Comparison of ENCODE assay signal across 20 cellular contexts in the genomic region with DNA sequence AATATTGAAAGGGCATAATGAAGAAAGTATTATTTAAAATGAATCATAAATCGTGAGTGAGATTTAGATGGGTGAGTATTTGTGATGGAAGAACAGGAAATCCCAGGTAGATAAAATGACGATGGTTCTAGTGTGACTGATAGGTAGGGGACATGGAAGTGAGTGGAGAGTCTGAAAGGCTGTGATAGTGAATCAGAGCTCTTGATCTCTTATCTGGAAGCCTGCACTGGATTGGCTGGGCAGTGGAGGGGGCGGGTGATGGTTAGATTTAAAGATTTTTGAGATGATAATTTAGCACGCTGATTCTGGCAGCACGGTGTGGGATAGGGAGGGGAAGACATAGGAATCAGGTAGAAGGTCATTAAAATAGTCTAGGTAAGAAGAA. TPM values are rescaled to one million over a fixed set of nuclear protein-coding genes. Genes with fewer than 3 reads are reported as not detected.
DNase-seq lines count a peak whose midpoint lies in the region; ATAC-seq, FAIRE-seq and TF ChIP-seq lines count a peak whose summit lies in the region.
"Had no signal": no experiment of that assay in that cellular context is flagged by ENCODE, and none has a peak within 500 bp of the region (broad histone marks: within the 10 kb centered on the region; RNA-seq: fewer than 3 reads in every experiment).

No MANE protein-coding gene starts in this region.

- BruUV-seq in HepG2 (replicated peaks; lab: Mats Ljungman, UMichigan): no TSS peak

- DNase-seq in right lobe of liver (no peak), HepG2 (ENCODE audit: low spot score) (no peak), left lobe of liver (ENCODE audit: low spot score) (no peak)
- DNase-seq in stimulated activated CD4-positive, alpha-beta T cell treated with anti-CD3 and anti-CD28 coated beads, Interleukin-2, amount 100 ng/mL, for 24 hours: no peak
- DNase-seq in effector memory CD8-positive, alpha-beta T cell: no peak
- DNase-seq: C1 segment of cervical spinal cord; CD4-positive, alpha-beta memory T cell; DMS153; DMS79 treated with DMSO at 0.1 percent for 48 hours; EL; GOT3; H9 had no signal

- no peak for TF ChIP-seq CTCF in right lobe of liver (IDR thresholded peaks at IDR 0.05)
- TF ChIP-seq CTCF in HepG2 (CRISPR knock-in tag; IDR thresholded peaks at IDR 0.05): no peak

- POLR2A ChIA-PET in HepG2 (lab: Yijun Ruan, JAX): interaction anchor here (1.9 kb wide), 1 partner anchor 16 kb away, joined by 6 read pairs; no protein-coding TSS in a partner anchor

- no peaks in the 10 kb centered on the region for H3K4me1 Mint-ChIP-seq in effector memory CD8-positive, alpha-beta T cell (ENCODE audit: low read depth in 2 of 2)
- H3K4me1 Mint-ChIP-seq: CD4-positive, alpha-beta memory T cell had no signal

- H3K36me3 Mint-ChIP-seq in effector memory CD8-positive, alpha-beta T cell (ENCODE audit: insufficient read depth): no peaks in the 10 kb centered on the region

- peaks cover 28 to 40% of the 10 kb centered on the region in 2 donors for H3K27me3 Mint-ChIP-seq in effector memory CD8-positive, alpha-beta T cell

- intact Hi-C loops in right lobe of liver (cut with DNase I): no loop called here
- intact Hi-C loops in HepG2 (cut with micrococcal nuclease; ENCODE audit: unreplicated experiment): no loop called here

- in situ Hi-C loops in HepG2 (cut with HindIII; ENCODE audit: extremely low pct_ligation_motif_present, low pct_unique_long_range_greater_than_20kb): no loop called here

- peak in 3 of 4 donors; percentile 33 to 41 (median 38) for ATAC-seq in right lobe of liver
- ATAC-seq in HepG2: no peak
- ATAC-seq in SK-N-SH treated with all-trans-retinoic acid at 6 μM for 48 hours: peak; percentile 61
- ATAC-seq in left lobe of liver: peak; percentile 36
- no peak for ATAC-seq in HG03460 (IDR thresholded peaks at IDR 0.05; ENCODE audit: unreplicated experiment)
- no peak for ATAC-seq in effector memory CD8-positive, alpha-beta T cell (replicated peaks)

- peaks cover 0 to 76% (median 5%) of the 10 kb centered on the region in 4 donors for H3K36me3 ChIP-seq in right lobe of liver
- H3K36me3 ChIP-seq in HepG2 (replicated peaks in 1 of 2; ENCODE audit: control insufficient read depth in 1 of 2, insufficient read depth in 2 of 2, low read length in 2 of 2): peaks cover 29 to 84% of the 10 kb centered on the region in 2 experiments; a peak in 4 of 5 replicates

- no peak overlapping the region for H3K27ac Mint-ChIP-seq in effector memory CD8-positive, alpha-beta T cell
- H3K27ac Mint-ChIP-seq: B cell, H9 had no signal

- 58% methylated on average over 5 of the region's 5 CpGs for WGBS in right lobe of liver (ENCODE audit: insufficient coverage, low coverage, low lambda C conversion rate, missing lambda C conversion rate)
- 66% methylated on average over 5 of the region's 5 CpGs for WGBS in HepG2 (ENCODE audit: low lambda C conversion rate)

- peaks cover 21% of the 10 kb centered on the region for H3K79me2 ChIP-seq in HepG2 (ENCODE audit: insufficient read depth, low read length)

- CTCF ChIA-PET in HepG2 (lab: Yijun Ruan, JAX; ENCODE audit: low intra/inter-chr PET ratio, low total read pairs): no interaction called here

- H3K27ac ChIP-seq in right lobe of liver (peak overlapping the region in 1 of 3 donors; percentile 21), HepG2 (ENCODE audit: extremely low read length, insufficient read depth, low read length) (no peak overlapping the region)

- TF ChIP-seq RAD21 in HepG2 (CRISPR knock-in tag; IDR thresholded peaks at IDR 0.05): no peak

- H3K9me3 Mint-ChIP-seq in effector memory CD8-positive, alpha-beta T cell: no peaks in the 10 kb centered on the region

- H3K4me1 ChIP-seq in right lobe of liver: peaks cover 0 to 18% (median 0%) of the 10 kb centered on the region in 4 donors
- H3K4me1 ChIP-seq in HepG2 (ENCODE audit: insufficient read depth, low read length): peaks cover 13% of the 10 kb centered on the region; the same call in 1 of the 2 replicates

- no peak overlapping the region for H3K9ac ChIP-seq in HepG2 (ENCODE audit: insufficient read depth, low read depth, low read length)

- no peak overlapping the region for H3K4me3 ChIP-seq in right lobe of liver
- no peak overlapping the region for H3K4me3 ChIP-seq in HepG2 (replicated peaks in 1 of 3; ENCODE audit: insufficient read depth in 1 of 3, low read depth in 2 of 3, low read length in 3 of 3)

- no peak overlapping the region for H3K4me2 ChIP-seq in HepG2 (ENCODE audit: low read depth, low read length)

- no peak overlapping the region for H2AFZ ChIP-seq in HepG2 (ENCODE audit: low read length)

- H3K27me3 ChIP-seq in right lobe of liver (no peaks in the 10 kb centered on the region), HepG2 (ENCODE audit: control insufficient read depth in 1 of 2, insufficient read depth in 2 of 2, low read length in 2 of 2) (no peaks in the 10 kb centered on the region)

- TF ChIP-seq POLR2A in right lobe of liver (IDR thresholded peaks at IDR 0.05) (no peak), HepG2 (IDR thresholded peaks at IDR 0.05; ENCODE audit: insufficient read depth in 1 of 2, low read depth in 2 of 2, low read length in 2 of 2) (no peak)

- peaks cover 23% of the 10 kb centered on the region; the same call in 1 of the 2 replicates for H4K20me1 ChIP-seq in HepG2 (ENCODE audit: insufficient read depth, low read length)

- no peak for FAIRE-seq in HepG2 (lab: Jason Lieb, UNC)
- FAIRE-seq: D721Med, G401.6, GM12891 had no signal

- H3K9me3 ChIP-seq in right lobe of liver (no peaks in the 10 kb centered on the region), HepG2 (ENCODE audit: low read length) (no peaks in the 10 kb centered on the region)

- H3K4me3 Mint-ChIP-seq in effector memory CD8-positive, alpha-beta T cell: no peak overlapping the region
- H3K4me3 Mint-ChIP-seq: B cell; CD4-positive, alpha-beta memory T cell; H9 had no signal

- no peak for TF ChIP-seq EP300 in HepG2 (IDR thresholded peaks at IDR 0.05; ENCODE audit: low read depth in 2 of 2, low read length in 2 of 2)
- TF ChIP-seq EP300 in HepG2 (CRISPR knock-in tag; IDR thresholded peaks at IDR 0.05; ENCODE audit: borderline replicate concordance): no peak

TF ChIP-seq in HepG2, 621 proteins besides CTCF, POLR2A, EP300 and RAD21:
- TF ChIP-seq ZKSCAN1 (IDR thresholded peaks at IDR 0.05; ENCODE audit: low read length): no peak
- TF ChIP-seq, protein P1, sequence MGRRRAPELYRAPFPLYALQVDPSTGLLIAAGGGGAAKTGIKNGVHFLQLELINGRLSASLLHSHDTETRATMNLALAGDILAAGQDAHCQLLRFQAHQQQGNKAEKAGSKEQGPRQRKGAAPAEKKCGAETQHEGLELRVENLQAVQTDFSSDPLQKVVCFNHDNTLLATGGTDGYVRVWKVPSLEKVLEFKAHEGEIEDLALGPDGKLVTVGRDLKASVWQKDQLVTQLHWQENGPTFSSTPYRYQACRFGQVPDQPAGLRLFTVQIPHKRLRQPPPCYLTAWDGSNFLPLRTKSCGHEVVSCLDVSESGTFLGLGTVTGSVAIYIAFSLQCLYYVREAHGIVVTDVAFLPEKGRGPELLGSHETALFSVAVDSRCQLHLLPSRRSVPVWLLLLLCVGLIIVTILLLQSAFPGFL (CRISPR knock-in tag; IDR thresholded peaks at IDR 0.05): no peak
- TF ChIP-seq RXRA (CRISPR knock-in tag; IDR thresholded peaks at IDR 0.05): no peak
- TF ChIP-seq TEAD3 (CRISPR knock-in tag; optimal IDR thresholded peaks at IDR 0.05; ENCODE audit: borderline replicate concordance): no peak
- no peak for TF ChIP-seq SAP130 (CRISPR knock-in tag; IDR thresholded peaks at IDR 0.05; ENCODE audit: low read depth)

TF ChIP-seq in SK-N-SH treated with all-trans-retinoic acid at 6 μM for 48 hours, 23 proteins besides CTCF, POLR2A, EP300 and RAD21 (continues in another document):
- TF ChIP-seq GLIS3 (CRISPR knock-in tag; IDR thresholded peaks at IDR 0.05): no peak
- TF ChIP-seq SNAI2 (CRISPR knock-in tag; IDR thresholded peaks at IDR 0.05): no peak
- no peak for TF ChIP-seq OSR1 (CRISPR knock-in tag; IDR thresholded peaks at IDR 0.05)
- no peak for TF ChIP-seq TOX (CRISPR knock-in tag; IDR thresholded peaks at IDR 0.05; ENCODE audit: borderline replicate concordance)
- TF ChIP-seq CSDC2 (CRISPR knock-in tag; IDR thresholded peaks at IDR 0.05): no peak

RNA-seq across cellular contexts. Expression of gene HGD, which starts 20.1 kb away (rescaled TPM):
- total RNA-seq in right lobe of liver (100 to 1,000 TPM; 117 to 610 (median 341) TPM), HepG2 (2016; rRNA removed; fragmentation: Illumina TruSeq; extraction: Trizol) (265 and 319 TPM in 2 replicates), left lobe of liver (510 TPM)
- 67.0 and 67.5 TPM in 2 replicates for total RNA-seq in HepG2 (2016; cell fraction: cytosol; rRNA removed; fragmentation: Illumina TruSeq; extraction: Trizol; ENCODE audit: low read depth)
- 256 and 310 TPM in 2 replicates for total RNA-seq in HepG2 (2016; cell fraction: insoluble cytoplasmic fraction; rRNA removed; fragmentation: Illumina TruSeq; extraction: Trizol)
- total RNA-seq in HepG2 (2016; cell fraction: membrane; rRNA removed; fragmentation: Illumina TruSeq; extraction: Trizol): 82.1 and 92.3 TPM in 2 replicates
- 282 and 300 TPM in 2 replicates for total RNA-seq in HepG2 (2016; cell fraction: nucleus; rRNA removed; fragmentation: Illumina TruSeq; extraction: Trizol)
- 398 and 420 TPM in 2 replicates for polyA plus RNA-seq in HepG2 (2011; rRNA removed)
- polyA plus RNA-seq in HepG2 (2011; cell fraction: cytosol; rRNA removed): 151 and 200 TPM in 2 replicates
- 745 and 782 TPM in 2 replicates for polyA plus RNA-seq in HepG2 (2011; cell fraction: nucleus; rRNA removed)
- polyA plus RNA-seq in HepG2 (2012): 254 and 296 TPM in 2 replicates
- 44.7 and 45.8 TPM in 2 replicates for polyA plus RNA-seq in HepG2 (2016; cell fraction: cytosol; fragmentation: Illumina TruSeq; extraction: Trizol; ENCODE audit: low read depth)
- polyA plus RNA-seq in HepG2 (2016; cell fraction: insoluble cytoplasmic fraction; fragmentation: Illumina TruSeq; extraction: Trizol; ENCODE audit: low read depth): 242 and 251 TPM in 2 replicates
- polyA plus RNA-seq in HepG2 (2016; cell fraction: membrane; fragmentation: Illumina TruSeq; extraction: Trizol; ENCODE audit: low read depth): 51.1 and 52.9 TPM in 2 replicates
- 287 and 304 TPM in 2 replicates for polyA plus RNA-seq in HepG2 (2016; cell fraction: nucleus; fragmentation: Illumina TruSeq; extraction: Trizol; ENCODE audit: insufficient read depth, low read depth)
- polyA minus RNA-seq in HepG2 (2011; rRNA and poly(A)+ RNA removed; ENCODE audit: low replicate concordance): 0.42 and 257 TPM in 2 replicates
- 107 and 125 TPM in 2 replicates for polyA minus RNA-seq in HepG2 (2011; cell fraction: cytosol; rRNA and poly(A)+ RNA removed)
- polyA minus RNA-seq in HepG2 (2011; cell fraction: nucleus; rRNA and poly(A)+ RNA removed): 1,013 and 1,338 TPM in 2 replicates
- total RNA-seq: A172, HT1080 had no signal
- polyA plus RNA-seq: CD4-positive, alpha-beta memory T cell had no signal

Comparison
In these comparisons a context has a peak if more than half of its experiments do, and no peak if none do; other contexts are left out.
1. ATAC-seq: peak in right lobe of liver (3 of 4), SK-N-SH treated with all-trans-retinoic acid at 6 μM for 48 hours (single experiment) and left lobe of liver (single experiment); none in HepG2 (single experiment), HG03460 (single experiment) and effector memory CD8-positive, alpha-beta T cell (single experiment).